In the genomic region with DNA sequence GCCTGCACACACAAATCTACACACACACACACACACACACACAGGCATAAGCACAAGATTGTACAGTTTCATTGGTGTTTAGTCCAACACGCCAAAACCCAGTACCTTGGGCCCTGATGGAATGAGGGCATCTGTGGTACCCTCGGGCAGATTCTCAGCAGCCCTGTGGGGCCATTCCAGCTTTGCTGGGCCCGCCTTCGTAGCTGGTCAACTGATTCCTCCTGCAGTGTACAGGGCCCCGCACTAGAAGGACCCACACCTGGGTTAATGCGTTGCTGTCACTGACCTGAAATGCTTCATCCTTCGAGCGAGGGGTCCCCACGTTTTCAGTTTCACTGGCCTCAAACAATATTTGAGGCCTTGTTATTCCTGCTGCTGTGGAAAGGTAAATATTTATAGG, we compare ENCODE assay signal across 17 cellular contexts.
DNase-seq lines count a peak whose midpoint lies in the region; FAIRE-seq and TF ChIP-seq lines count a peak whose summit lies in the region.
"Had no signal": no experiment of that assay in that cellular context is flagged by ENCODE, and none has a peak within 500 bp of the region (broad histone marks: within the 10 kb centered on the region; RNA-seq: fewer than 3 reads in every experiment).

No MANE protein-coding gene starts in this region.

- H3K27me3 Mint-ChIP-seq in brain (peaks cover 4% of the 10 kb centered on the region), chondrocyte (ENCODE audit: low read depth) (no peaks in the 10 kb centered on the region)

- no peak overlapping the region for H3K4me2 ChIP-seq in osteoblast (ENCODE audit: insufficient read depth, low read length)

- H3K9me3 Mint-ChIP-seq in brain, result peaks cover 0 to 7% (median 0%) of the 10 kb centered on the region in 5 experiments
- H3K9me3 Mint-ChIP-seq in chondrocyte (ENCODE audit: low read depth), result no peaks in the 10 kb centered on the region
- H3K9me3 Mint-ChIP-seq: CD4-positive, alpha-beta memory T cell had no signal

- intact Hi-C loops in kidney (cut with DNase I) (no loop called here), lower leg skin (cut with DNase I; ENCODE audit: low total_unique reads) (no loop called here)

- no peaks in the 10 kb centered on the region for H3K36me3 ChIP-seq in kidney (ENCODE audit: control insufficient read depth in 1 of 2, insufficient read depth in 2 of 2, low read length in 2 of 2)
- H3K36me3 ChIP-seq in osteoblast (ENCODE audit: insufficient read depth, low read length), result no peaks in the 10 kb centered on the region

- DNase-seq in chondrocyte (ENCODE audit: low spot score), result peak; percentile 38
- DNase-seq in kidney, result peak; percentile 22
- peak; percentile 69 for DNase-seq in osteoblast (ENCODE audit: insufficient read length, low spot score, missing footprints)
- no peak for DNase-seq in lower leg skin (ENCODE audit: low spot score in 2 of 2)
- DNase-seq in NCI-H446 (lab: John Stamatoyannopoulos, UW), result no peak
- DNase-seq: C1 segment of cervical spinal cord; Calu3; CD4-positive, alpha-beta memory T cell; COR-L47; DMS53; DND-41; GOT3; H7; HCEC 1CT had no signal

- H3K27ac Mint-ChIP-seq in brain, result peak overlapping the region in 3 of 5 experiments; percentile 16 to 88 (median 63)
- H3K27ac Mint-ChIP-seq in chondrocyte (ENCODE audit: unreplicated experiment), result no peak overlapping the region
- H3K27ac Mint-ChIP-seq: CD4-positive, alpha-beta memory T cell had no signal

- FAIRE-seq in kidney (lab: Jason Lieb, UNC), result no peak
- FAIRE-seq: G401.6, GM12892 had no signal

- H3K4me1 Mint-ChIP-seq in brain, result peaks cover 30% of the 10 kb centered on the region
- H3K4me1 Mint-ChIP-seq in chondrocyte (ENCODE audit: low read depth), result peaks cover 6% of the 10 kb centered on the region
- H3K4me1 Mint-ChIP-seq: CD4-positive, alpha-beta memory T cell had no signal

- no peaks in the 10 kb centered on the region for H4K20me1 ChIP-seq in osteoblast (ENCODE audit: insufficient read depth, low read length)

- TF ChIP-seq CTCF in brain (conservative IDR thresholded peaks at IDR 0.05), result no peak
- TF ChIP-seq CTCF in chondrocyte (IDR thresholded peaks at IDR 0.05), result no peak
- TF ChIP-seq CTCF in kidney (IDR thresholded peaks at IDR 0.05; ENCODE audit: borderline replicate concordance, extremely low read depth, insufficient read depth), result no peak
- no peak for TF ChIP-seq CTCF in osteoblast (IDR thresholded peaks at IDR 0.05; ENCODE audit: extremely low read depth, low read depth, low read length)
- TF ChIP-seq CTCF in lower leg skin (IDR thresholded peaks at IDR 0.05), result no peak

- no peak overlapping the region for H3K9ac ChIP-seq in kidney (ENCODE audit: low read length in 2 of 2)

- TF ChIP-seq POLR2A in lower leg skin (IDR thresholded peaks at IDR 0.05), result no peak

- H3K4me1 ChIP-seq in kidney (ENCODE audit: control insufficient read depth in 1 of 2, insufficient read depth in 1 of 2, low read depth in 1 of 2, low read length in 2 of 2), result no peaks in the 10 kb centered on the region
- H3K4me1 ChIP-seq in osteoblast (ENCODE audit: insufficient read depth, low read length), result no peaks in the 10 kb centered on the region

- H2AFZ ChIP-seq in osteoblast (ENCODE audit: low read length), result no peak overlapping the region

- H3K4me3 Mint-ChIP-seq in brain, result no peak overlapping the region
- no peak overlapping the region for H3K4me3 Mint-ChIP-seq in chondrocyte (ENCODE audit: unreplicated experiment)
- H3K4me3 Mint-ChIP-seq: CD4-positive, alpha-beta memory T cell had no signal

- no peak overlapping the region for H3K4me3 ChIP-seq in kidney (ENCODE audit: low read length in 2 of 2)
- H3K4me3 ChIP-seq in osteoblast (ENCODE audit: insufficient read depth, low read length), result no peak overlapping the region
- H3K4me3 ChIP-seq in lower leg skin (ENCODE audit: low read depth, poor library complexity, severe bottlenecking), result no peak overlapping the region

- no peaks in the 10 kb centered on the region for H3K36me3 Mint-ChIP-seq in brain
- no peaks in the 10 kb centered on the region for H3K36me3 Mint-ChIP-seq in chondrocyte (ENCODE audit: low read depth)
- H3K36me3 Mint-ChIP-seq: CD4-positive, alpha-beta memory T cell had no signal

- no peak overlapping the region for H3K27ac ChIP-seq in kidney (ENCODE audit: low read depth in 2 of 2, low read length in 2 of 2)
- no peak overlapping the region for H3K27ac ChIP-seq in osteoblast (ENCODE audit: low read depth, low read length)

- 93 to 99% methylated on average over 9 of the region's 9 CpGs for WGBS in lower leg skin, 2 donors

- H3K27me3 ChIP-seq in osteoblast (ENCODE audit: insufficient read depth, low read length), result no peaks in the 10 kb centered on the region

- no peaks in the 10 kb centered on the region for H3K79me2 ChIP-seq in osteoblast (ENCODE audit: insufficient read depth, low read length)

- H3K9me3 ChIP-seq in kidney (ENCODE audit: control insufficient read depth in 1 of 2, low read length in 2 of 2) (no peaks in the 10 kb centered on the region), osteoblast (ENCODE audit: low read depth, low read length) (no peaks in the 10 kb centered on the region)

Comparison
In these comparisons a context has a peak if more than half of its experiments do, and no peak if none do; other contexts are left out.
1. DNase-seq: peak in chondrocyte (single experiment), kidney (single experiment) and osteoblast (single experiment); none in lower leg skin (0 of 2) and NCI-H446 (0 of 2).